In the genomic region with DNA sequence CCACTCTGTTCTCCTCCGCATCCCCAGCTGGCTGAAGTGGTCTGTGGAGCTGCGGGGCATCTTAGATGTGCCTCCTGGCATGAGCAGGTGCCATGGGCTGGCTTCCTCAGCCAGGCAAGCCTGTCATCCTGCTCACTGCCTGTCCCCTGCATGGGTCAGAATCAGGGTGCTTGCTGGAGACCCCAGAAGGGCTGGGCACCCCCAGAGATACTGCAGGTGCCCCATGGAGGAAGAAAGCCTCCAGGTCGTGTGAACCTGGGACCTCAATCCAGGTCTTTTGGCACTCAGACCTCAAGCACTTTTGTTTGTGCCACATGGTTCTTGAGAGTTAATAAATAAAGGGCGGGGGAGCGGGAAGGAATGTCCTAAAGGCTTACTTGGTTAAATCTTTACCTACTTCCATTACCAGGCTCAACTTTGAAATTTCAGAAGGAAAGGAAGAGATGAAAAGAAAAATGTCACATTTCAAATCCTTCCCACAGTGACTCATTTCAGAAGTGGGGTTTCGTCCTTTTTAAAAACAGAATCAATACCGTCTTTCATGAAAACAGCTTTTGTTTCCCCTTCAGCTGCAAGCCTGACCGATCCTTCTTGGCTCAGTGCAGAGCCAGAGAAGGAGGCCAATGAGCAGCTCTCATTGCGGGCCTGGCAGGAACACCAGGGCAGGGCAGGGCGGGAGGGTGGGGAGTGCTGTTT, we compare ENCODE assay signal across 9 cellular contexts.
DNase-seq lines count a peak whose midpoint lies in the region; ATAC-seq and TF ChIP-seq lines count a peak whose summit lies in the region.
"Had no signal": no experiment of that assay in that cellular context is flagged by ENCODE, and none has a peak within 500 bp of the region (broad histone marks: within the 10 kb centered on the region; RNA-seq: fewer than 3 reads in every experiment).

No MANE protein-coding gene starts in this region.

- no peak for TF ChIP-seq RAD21 in HCT116 (IDR thresholded peaks at IDR 0.05; ENCODE audit: low read depth)

- H3K9me3 ChIP-seq in HCT116 (ENCODE audit: control insufficient read depth in 1 of 2, insufficient read depth in 1 of 2, low read depth in 1 of 2, low read length in 2 of 2) = no peaks in the 10 kb centered on the region
- no peaks in the 10 kb centered on the region for H3K9me3 ChIP-seq in CD4-positive, alpha-beta T cell (ENCODE audit: control insufficient read depth, low read length)

- peak overlapping the region; percentile 7; the same call in 1 of the 2 replicates for H3K9ac ChIP-seq in HCT116 (ENCODE audit: low read length)

- H3K4me1 Mint-ChIP-seq in CD4-positive, alpha-beta T cell (ENCODE audit: low read depth) = no peaks in the 10 kb centered on the region

- peak overlapping the region; percentile 23 for H3K4me2 ChIP-seq in HCT116 (ENCODE audit: low read length)

- H4K20me1 ChIP-seq in HCT116 (ENCODE audit: insufficient read depth) = no peaks in the 10 kb centered on the region

- TF ChIP-seq POLR2A in HCT116 (IDR thresholded peaks at IDR 0.05; ENCODE audit: borderline replicate concordance, extremely low read depth, insufficient read depth, insufficient read length) = no peak

- no peaks in the 10 kb centered on the region for H3K9me2 ChIP-seq in HCT116 (ENCODE audit: insufficient read depth)

- intact Hi-C loops in HCT116 (cut with micrococcal nuclease) = no loop called here
- intact Hi-C loops in CD4-positive, alpha-beta T cell (cut with DNase I, micrococcal nuclease) = no loop called here

- H2AFZ ChIP-seq in HCT116 (ENCODE audit: low read depth, low read length, poor library complexity, severe bottlenecking) = no peak overlapping the region

- H3K4me3 ChIP-seq in HCT116 (replicated peaks in 1 of 2; ENCODE audit: low read depth in 1 of 2, low read length in 2 of 2) = no peak overlapping the region
- H3K4me3 ChIP-seq: skin epidermis had no signal

- H3K4me1 ChIP-seq in HCT116 (ENCODE audit: control insufficient read depth in 1 of 2, insufficient read depth in 2 of 2, low read length in 2 of 2) = peaks cover 13 to 38% of the 10 kb centered on the region in 2 experiments

- H3K27ac Mint-ChIP-seq in CD4-positive, alpha-beta T cell = no peak overlapping the region

- H3K9me3 Mint-ChIP-seq in CD4-positive, alpha-beta T cell = no peaks in the 10 kb centered on the region

- H3K27ac ChIP-seq in HCT116 (ENCODE audit: low read depth, low read length) (0 out of 2 replicates have a peak overlapping the region, but pooled peaks have one; percentile 6), RWPE1 (no peak overlapping the region; the same call in 1 of the 2 replicates)
- H3K27ac ChIP-seq in CD4-positive, alpha-beta T cell (ENCODE audit: low read depth, low read length) = no peak overlapping the region

- H3K4me3 Mint-ChIP-seq in CD4-positive, alpha-beta T cell = no peak overlapping the region

- H3K36me3 Mint-ChIP-seq in CD4-positive, alpha-beta T cell (ENCODE audit: low read depth) = no peaks in the 10 kb centered on the region

- peaks cover 9% of the 10 kb centered on the region for H3K27me3 Mint-ChIP-seq in CD4-positive, alpha-beta T cell

- CTCF ChIA-PET in HCT116 (lab: Charles Lee) (no interaction called here), RWPE1 (lab: Yijun Ruan, JAX) (no interaction called here)
- CTCF ChIA-PET in CD4-positive, alpha-beta T cell (lab: Charles Lee) = no interaction called here

- RAD21 ChIA-PET in HCT116 (lab: Charles Lee; ENCODE audit: low non-redundant PET in 1 of 2, low total read pairs in 2 of 2, uncharacterized antibody in 2 of 2, unreplicated experiment in 2 of 2) = no interaction called here

- TF ChIP-seq CTCF in HCT116 (IDR thresholded peaks at IDR 0.05 in 2 of 3, conservative IDR thresholded peaks at IDR 0.05 in 1 of 3; ENCODE audit: borderline replicate concordance in 1 of 3, insufficient read depth in 1 of 3, low read depth in 2 of 3, low read length in 2 of 3) = no peak
- no peak for TF ChIP-seq CTCF in RWPE1 (conservative IDR thresholded peaks at IDR 0.05; ENCODE audit: low read depth)
- TF ChIP-seq CTCF in CD4-positive, alpha-beta T cell (IDR thresholded peaks at IDR 0.05) = no peak

- POLR2A ChIA-PET in HCT116 (lab: Charles Lee) (interaction anchor here (1.0 to 1.6 kb wide), 2 partner anchors 21 to 70 kb away, joined by 3 read pairs; a partner anchor contains a TSS), RWPE1 (lab: Yijun Ruan, JAX; ENCODE audit: low non-redundant PET) (no interaction called here)
- POLR2A ChIA-PET in CD4-positive, alpha-beta T cell (lab: Charles Lee) = no interaction called here

- no peaks in the 10 kb centered on the region for H3K27me3 ChIP-seq in HCT116 (ENCODE audit: insufficient read depth, low read length)
- no peaks in the 10 kb centered on the region for H3K27me3 ChIP-seq in CD4-positive, alpha-beta T cell (ENCODE audit: control insufficient read depth, insufficient read depth, low read length)

- no TSS peak for BruUV-seq in HCT116 (replicated peaks; lab: Mats Ljungman, UMichigan)

- ATAC-seq in GM18499 (IDR thresholded peaks at IDR 0.05; ENCODE audit: insufficient read depth, unreplicated experiment) (peak; percentile 90), HCT116 (peak; percentile 45)
- ATAC-seq in CD4-positive, alpha-beta T cell (ENCODE audit: poor library complexity) = no peak

- H3K79me2 ChIP-seq in HCT116 (ENCODE audit: insufficient read depth, low read length) = no peaks in the 10 kb centered on the region

- H3K36me3 ChIP-seq in HCT116 (ENCODE audit: control insufficient read depth in 1 of 2, insufficient read depth in 2 of 2, low read length in 2 of 2) = no peaks in the 10 kb centered on the region

- DNase-seq in HCT116 (ENCODE audit: low read depth, low spot score) (peak; percentile 44), SW480 (ENCODE audit: low spot score) (peak; percentile 74), medulla oblongata (ENCODE audit: extremely low spot score) (peak; percentile 87), NCI-H2029 treated with DMSO at 0.1 percent for 48 hours (lab: John Stamatoyannopoulos, UW) (no peak), RWPE1 (ENCODE audit: low spot score) (no peak), NCI-H1417 (lab: John Stamatoyannopoulos, UW) (no peak)
- DNase-seq in CD4-positive, alpha-beta T cell = no peak

TF ChIP-seq in HCT116, 20 proteins besides CTCF, POLR2A, EP300 and RAD21 (continues in another document):
- TF ChIP-seq EZH2 (IDR thresholded peaks at IDR 0.05) (no peak), JUND (IDR thresholded peaks at IDR 0.05) (peak; percentile 44; the same call in 1 of the 2 replicates), CBX3 (IDR thresholded peaks at IDR 0.05; ENCODE audit: low read depth) (no peak), FOSL1 (IDR thresholded peaks at IDR 0.05; ENCODE audit: low read depth) (peak; percentile 39; the same call in 1 of the 2 replicates), TCF7L2 (IDR thresholded peaks at IDR 0.05; ENCODE audit: borderline replicate concordance, extremely low read depth, insufficient read depth, insufficient read length) (no peak), SRF (IDR thresholded peaks at IDR 0.05; ENCODE audit: low read depth) (no peak), SP1 (IDR thresholded peaks at IDR 0.05; ENCODE audit: low read depth) (peak; percentile 39; the same call in 1 of the 2 replicates), ZNF274 (IDR thresholded peaks at IDR 0.05; ENCODE audit: low read depth, low read length) (no peak), CEBPB (IDR thresholded peaks at IDR 0.05; ENCODE audit: low read depth) (no peak), ZFX (IDR thresholded peaks at IDR 0.05) (no peak)
- TF ChIP-seq, protein P1, sequence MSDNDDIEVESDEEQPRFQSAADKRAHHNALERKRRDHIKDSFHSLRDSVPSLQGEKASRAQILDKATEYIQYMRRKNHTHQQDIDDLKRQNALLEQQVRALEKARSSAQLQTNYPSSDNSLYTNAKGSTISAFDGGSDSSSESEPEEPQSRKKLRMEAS (IDR thresholded peaks at IDR 0.05) = peak; percentile 55; the same call in 1 of the 2 replicates
- TF ChIP-seq, protein P2, sequence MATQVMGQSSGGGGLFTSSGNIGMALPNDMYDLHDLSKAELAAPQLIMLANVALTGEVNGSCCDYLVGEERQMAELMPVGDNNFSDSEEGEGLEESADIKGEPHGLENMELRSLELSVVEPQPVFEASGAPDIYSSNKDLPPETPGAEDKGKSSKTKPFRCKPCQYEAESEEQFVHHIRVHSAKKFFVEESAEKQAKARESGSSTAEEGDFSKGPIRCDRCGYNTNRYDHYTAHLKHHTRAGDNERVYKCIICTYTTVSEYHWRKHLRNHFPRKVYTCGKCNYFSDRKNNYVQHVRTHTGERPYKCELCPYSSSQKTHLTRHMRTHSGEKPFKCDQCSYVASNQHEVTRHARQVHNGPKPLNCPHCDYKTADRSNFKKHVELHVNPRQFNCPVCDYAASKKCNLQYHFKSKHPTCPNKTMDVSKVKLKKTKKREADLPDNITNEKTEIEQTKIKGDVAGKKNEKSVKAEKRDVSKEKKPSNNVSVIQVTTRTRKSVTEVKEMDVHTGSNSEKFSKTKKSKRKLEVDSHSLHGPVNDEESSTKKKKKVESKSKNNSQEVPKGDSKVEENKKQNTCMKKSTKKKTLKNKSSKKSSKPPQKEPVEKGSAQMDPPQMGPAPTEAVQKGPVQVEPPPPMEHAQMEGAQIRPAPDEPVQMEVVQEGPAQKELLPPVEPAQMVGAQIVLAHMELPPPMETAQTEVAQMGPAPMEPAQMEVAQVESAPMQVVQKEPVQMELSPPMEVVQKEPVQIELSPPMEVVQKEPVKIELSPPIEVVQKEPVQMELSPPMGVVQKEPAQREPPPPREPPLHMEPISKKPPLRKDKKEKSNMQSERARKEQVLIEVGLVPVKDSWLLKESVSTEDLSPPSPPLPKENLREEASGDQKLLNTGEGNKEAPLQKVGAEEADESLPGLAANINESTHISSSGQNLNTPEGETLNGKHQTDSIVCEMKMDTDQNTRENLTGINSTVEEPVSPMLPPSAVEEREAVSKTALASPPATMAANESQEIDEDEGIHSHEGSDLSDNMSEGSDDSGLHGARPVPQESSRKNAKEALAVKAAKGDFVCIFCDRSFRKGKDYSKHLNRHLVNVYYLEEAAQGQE (IDR thresholded peaks at IDR 0.05; ENCODE audit: low read depth) = no peak
- TF ChIP-seq, protein P3, sequence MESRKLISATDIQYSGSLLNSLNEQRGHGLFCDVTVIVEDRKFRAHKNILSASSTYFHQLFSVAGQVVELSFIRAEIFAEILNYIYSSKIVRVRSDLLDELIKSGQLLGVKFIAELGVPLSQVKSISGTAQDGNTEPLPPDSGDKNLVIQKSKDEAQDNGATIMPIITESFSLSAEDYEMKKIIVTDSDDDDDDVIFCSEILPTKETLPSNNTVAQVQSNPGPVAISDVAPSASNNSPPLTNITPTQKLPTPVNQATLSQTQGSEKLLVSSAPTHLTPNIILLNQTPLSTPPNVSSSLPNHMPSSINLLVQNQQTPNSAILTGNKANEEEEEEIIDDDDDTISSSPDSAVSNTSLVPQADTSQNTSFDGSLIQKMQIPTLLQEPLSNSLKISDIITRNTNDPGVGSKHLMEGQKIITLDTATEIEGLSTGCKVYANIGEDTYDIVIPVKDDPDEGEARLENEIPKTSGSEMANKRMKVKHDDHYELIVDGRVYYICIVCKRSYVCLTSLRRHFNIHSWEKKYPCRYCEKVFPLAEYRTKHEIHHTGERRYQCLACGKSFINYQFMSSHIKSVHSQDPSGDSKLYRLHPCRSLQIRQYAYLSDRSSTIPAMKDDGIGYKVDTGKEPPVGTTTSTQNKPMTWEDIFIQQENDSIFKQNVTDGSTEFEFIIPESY (IDR thresholded peaks at IDR 0.05; ENCODE audit: extremely low read depth, insufficient replicate concordance, low read length) = no peak

Comparison
In these comparisons a context has a peak if more than half of its experiments do, and no peak if none do; other contexts are left out.
1. DNase-seq: peak in HCT116 (single experiment), SW480 (single experiment) and medulla oblongata (single experiment); none in NCI-H2029 treated with DMSO at 0.1 percent for 48 hours (single experiment), RWPE1 (single experiment), NCI-H1417 (0 of 3) and CD4-positive, alpha-beta T cell (0 of 10).